15 cellular contexts compared by ENCODE assay signal in the genomic region with DNA sequence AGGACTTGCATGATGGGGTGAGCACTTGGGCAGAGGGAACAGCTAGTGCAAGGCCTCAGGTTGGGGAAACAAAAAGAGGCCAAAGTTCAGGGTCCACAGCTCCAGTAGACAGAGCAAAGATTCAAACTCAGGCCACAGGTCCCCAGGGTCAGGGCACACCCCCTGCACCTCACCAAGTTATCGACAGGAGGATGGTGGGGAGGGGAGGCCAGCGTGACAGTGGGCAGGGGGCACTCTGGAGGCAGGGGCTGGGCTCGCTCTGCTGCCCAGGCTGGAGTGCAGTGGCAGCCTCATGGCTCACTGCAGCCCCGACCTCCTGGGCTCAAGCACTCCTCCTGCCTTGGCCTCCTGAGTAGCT.
"Had no signal": no experiment of that assay in that cellular context is flagged by ENCODE, and none has a peak within 500 bp of the region (broad histone marks: within the 10 kb centered on the region; RNA-seq: fewer than 3 reads in every experiment).

No MANE protein-coding gene starts in this region.

- H3K27me3 Mint-ChIP-seq: activated CD4-positive, alpha-beta T cell treated with anti-CD3 and anti-CD28 coated beads, Interleukin-2, amount 10 ng/mL, durations not matched to agents 24 days and 14 days had no signal

- H3K36me3 ChIP-seq: adrenal gland, colonic mucosa, heart right ventricle, left ventricle myocardium inferior, transverse colon had no signal

- H3K27ac ChIP-seq: adrenal gland, colonic mucosa, heart right ventricle, left ventricle myocardium inferior, transverse colon had no signal

- ATAC-seq: heart right ventricle; right cardiac atrium; stimulated activated effector memory CD8-positive, alpha-beta T cell treated with anti-CD3 and anti-CD28 coated beads, Interleukin-12 subunit alpha, Interleukin-12 subunit beta, amount 100 ng/mL, for 72 hours had no signal

- H3K4me1 ChIP-seq: adrenal gland, colonic mucosa had no signal

- H3K9me3 Mint-ChIP-seq: activated B cell treated with CpG ODN at 0.5 μM for 24 hours; activated CD4-positive, alpha-beta T cell treated with anti-CD3 and anti-CD28 coated beads, Interleukin-2, amount 10 ng/mL, durations not matched to agents 24 days and 14 days; stimulated activated effector memory CD8-positive, alpha-beta T cell treated with anti-CD3 and anti-CD28 coated beads, Interleukin-12 subunit alpha, Interleukin-12 subunit beta, amount 100 ng/mL, for 72 hours; T-helper 1 cell treated with Interleukin-12 subunit alpha and Interleukin-12 subunit beta and Interleukin-4 antibody, amounts not matched to agents 30 μg/mL and 1 μg/mL, for 36 hours had no signal

- H3K9me3 ChIP-seq: adrenal gland, colonic mucosa, heart right ventricle, left ventricle myocardium inferior, transverse colon had no signal

- H3K4me1 Mint-ChIP-seq: activated B cell treated with CpG ODN at 0.5 μM for 24 hours had no signal

- H3K27ac Mint-ChIP-seq: activated B cell treated with CpG ODN at 0.5 μM for 24 hours; activated CD4-positive, alpha-beta T cell treated with anti-CD3 and anti-CD28 coated beads, Interleukin-2, amount 10 ng/mL, durations not matched to agents 24 days and 14 days; T-helper 1 cell treated with Interleukin-12 subunit alpha and Interleukin-12 subunit beta and Interleukin-4 antibody, amounts not matched to agents 30 μg/mL and 1 μg/mL, for 36 hours had no signal

- H3K36me3 Mint-ChIP-seq: stimulated activated effector memory CD8-positive, alpha-beta T cell treated with anti-CD3 and anti-CD28 coated beads, Interleukin-12 subunit alpha, Interleukin-12 subunit beta, amount 100 ng/mL, for 72 hours had no signal

- H3K27me3 ChIP-seq: adrenal gland, colonic mucosa, transverse colon had no signal

- H3K4me3 ChIP-seq: adrenal gland, colonic mucosa, heart right ventricle, left ventricle myocardium inferior, transverse colon had no signal

- H3K4me3 Mint-ChIP-seq: activated B cell treated with CpG ODN at 0.5 μM for 24 hours; activated CD4-positive, alpha-beta T cell treated with anti-CD3 and anti-CD28 coated beads, Interleukin-2, amount 10 ng/mL, durations not matched to agents 24 days and 14 days; stimulated activated effector memory CD8-positive, alpha-beta T cell treated with anti-CD3 and anti-CD28 coated beads, Interleukin-12 subunit alpha, Interleukin-12 subunit beta, amount 100 ng/mL, for 72 hours; T-helper 1 cell treated with Interleukin-12 subunit alpha and Interleukin-12 subunit beta and Interleukin-4 antibody, amounts not matched to agents 30 μg/mL and 1 μg/mL, for 36 hours had no signal

- DNase-seq: activated B cell treated with CpG ODN at 0.5 μM for 24 hours; activated CD4-positive, alpha-beta T cell treated with anti-CD3 and anti-CD28 coated beads, Interleukin-2, amount 10 ng/mL, durations not matched to agents 24 days and 14 days; activated naive CD4-positive, alpha-beta T cell treated with anti-CD3 and anti-CD28 coated beads, Interleukin-2, amount 50 U/mL, for 16 hours; activated T-cell treated with anti-CD3 and anti-CD28 coated beads, Interleukin-2, amount 50 U/mL, for 1 hour; adrenal gland; caudate nucleus; colonic mucosa; effector CD4-positive, alpha-beta T cell; foreskin melanocyte; heart right ventricle; left ventricle myocardium inferior; transverse colon had no signal
